Comparison of ENCODE assay signal across 12 cellular contexts in genomic region chr11:67405196-67405567, GRCh38. TPM values are rescaled to one million over a fixed set of nuclear protein-coding genes. Genes with fewer than 3 reads are reported as not detected.
DNase-seq lines count a peak whose midpoint lies in the region; ATAC-seq and TF ChIP-seq lines count a peak whose summit lies in the region.
"Had no signal": no experiment of that assay in that cellular context is flagged by ENCODE, and none has a peak within 500 bp of the region (broad histone marks: within the 10 kb centered on the region; RNA-seq: fewer than 3 reads in every experiment).

No MANE protein-coding gene starts in this region.

- H3K4me1 Mint-ChIP-seq in activated T-cell treated with anti-CD3 and anti-CD28 coated beads, Interleukin-2, amount 50 U/mL, for 4 hours (ENCODE audit: low read depth), result peaks cover 78% of the 10 kb centered on the region

- peak overlapping the region; percentile 88 for H3K4me3 Mint-ChIP-seq in activated T-cell treated with anti-CD3 and anti-CD28 coated beads, Interleukin-2, amount 50 U/mL, for 4 hours

- H3K27me3 Mint-ChIP-seq in activated T-cell treated with anti-CD3 and anti-CD28 coated beads, Interleukin-2, amount 50 U/mL, for 4 hours (ENCODE audit: low read depth), result no peaks in the 10 kb centered on the region

- H3K4me1 ChIP-seq in liver (ENCODE audit: control insufficient read depth in 4 of 4, insufficient read depth in 4 of 4, low read length in 3 of 4), result peaks cover 9 to 20% (median 15%) of the 10 kb centered on the region in 4 donors
- H3K4me1 ChIP-seq in upper lobe of left lung, result peaks cover 27 to 59% (median 44%) of the 10 kb centered on the region in 4 donors
- H3K4me1 ChIP-seq in tibial artery, result peaks cover 0 to 24% (median 12%) of the 10 kb centered on the region in 4 donors

- TF ChIP-seq POLR2A in upper lobe of left lung (IDR thresholded peaks at IDR 0.05), result no peak

- peak overlapping the region; percentile 20 to 59 for H3K27ac ChIP-seq in liver (ENCODE audit: low read depth in 1 of 2, low read length in 2 of 2)
- H3K27ac ChIP-seq in upper lobe of left lung, result peak overlapping the region in 2 of 4 donors; percentile 79 to 95
- H3K27ac ChIP-seq in tibial artery, result no peak overlapping the region

- peak; percentile 45 to 50 for DNase-seq in stimulated activated CD4-positive, alpha-beta T cell treated with anti-CD3 and anti-CD28 coated beads, Interleukin-2, amount 100 ng/mL, for 24 hours
- no peak for DNase-seq in stimulated activated CD4-positive, alpha-beta T cell treated with anti-CD3 and anti-CD28 coated beads, Interleukin-2, amount 100 ng/mL, for 48 hours
- peak; percentile 7 for DNase-seq in activated T-cell treated with anti-CD3 and anti-CD28 coated beads, Interleukin-2, amount 50 U/mL, for 4 hours
- DNase-seq in upper lobe of left lung (peak in 1 of 2 donors; percentile 73), tibial artery (no peak), NCI-H1417 treated with DMSO at 0.1 percent for 48 hours (lab: John Stamatoyannopoulos, UW) (no peak)
- DNase-seq: EL had no signal

- H3K27me3 ChIP-seq in liver (ENCODE audit: control insufficient read depth in 4 of 4, insufficient read depth in 4 of 4, low read length in 3 of 4) (no peaks in the 10 kb centered on the region), upper lobe of left lung (no peaks in the 10 kb centered on the region), tibial artery (peaks cover 0 to 65% of the 10 kb centered on the region in 2 donors)

- intact Hi-C loops in tibial artery (cut with DNase I; ENCODE audit: low total_unique reads), result no loop called here

- TF ChIP-seq RAD21 in liver (IDR thresholded peaks at IDR 0.05), result no peak

- H3K36me3 Mint-ChIP-seq in activated T-cell treated with anti-CD3 and anti-CD28 coated beads, Interleukin-2, amount 50 U/mL, for 4 hours (ENCODE audit: insufficient read depth), result peaks cover 5% of the 10 kb centered on the region

- H3K9me3 ChIP-seq in liver (ENCODE audit: control insufficient read depth in 4 of 4, low read length in 3 of 4) (no peaks in the 10 kb centered on the region), upper lobe of left lung (no peaks in the 10 kb centered on the region), tibial artery (no peaks in the 10 kb centered on the region)

- TF ChIP-seq CTCF in liver (IDR thresholded peaks at IDR 0.05; ENCODE audit: low read depth, low read length, missing input control) (no peak), upper lobe of left lung (IDR thresholded peaks at IDR 0.05) (no peak), tibial artery (IDR thresholded peaks at IDR 0.05) (no peak)

- H3K9me3 Mint-ChIP-seq in activated T-cell treated with anti-CD3 and anti-CD28 coated beads, Interleukin-2, amount 50 U/mL, for 4 hours, result no peaks in the 10 kb centered on the region
- H3K9me3 Mint-ChIP-seq: nephron had no signal

- TF ChIP-seq EP300 in upper lobe of left lung (IDR thresholded peaks at IDR 0.05), result no peak

- WGBS in liver, result 88% methylated on average over 6 of the region's 6 CpGs
- WGBS in upper lobe of left lung, 2 donors, result 87% methylated on average over 6 of the region's 6 CpGs; no CpG with 5 or more reads in 1 of the 2 donors

- H3K36me3 ChIP-seq in liver (ENCODE audit: control insufficient read depth in 4 of 4, insufficient read depth in 3 of 4, low read depth in 1 of 4, low read length in 3 of 4), result no peaks in the 10 kb centered on the region
- peaks cover 0 to 4% (median 0%) of the 10 kb centered on the region in 4 donors for H3K36me3 ChIP-seq in upper lobe of left lung
- no peaks in the 10 kb centered on the region for H3K36me3 ChIP-seq in tibial artery

- H3K4me3 ChIP-seq in liver (ENCODE audit: low read depth in 1 of 3, low read length in 3 of 3) (no peak overlapping the region), upper lobe of left lung (peak overlapping the region in 3 of 4 donors; percentile 32 to 51 (median 47)), tibial artery (no peak overlapping the region)

- no peak overlapping the region for H3K9ac ChIP-seq in liver (ENCODE audit: low read depth in 1 of 2, low read length in 2 of 2)

- ATAC-seq in activated T-cell treated with anti-CD3 and anti-CD28 coated beads, Interleukin-2, amount 50 U/mL, for 4 hours, result no peak
- ATAC-seq in upper lobe of left lung (ENCODE audit: low FRiP score in 2 of 2), result no peak
- no peak for ATAC-seq in GM21825 (IDR thresholded peaks at IDR 0.05; ENCODE audit: unreplicated experiment)

TF ChIP-seq in liver, 16 proteins besides CTCF, POLR2A, EP300 and RAD21:
- no peak for TF ChIP-seq JUND (IDR thresholded peaks at IDR 0.05)
- TF ChIP-seq ATF3 (IDR thresholded peaks at IDR 0.05), result no peak
- TF ChIP-seq YY1 (IDR thresholded peaks at IDR 0.05), result no peak
- no peak for TF ChIP-seq GABPA (IDR thresholded peaks at IDR 0.05 in 1 of 2, conservative IDR thresholded peaks at IDR 0.05 in 1 of 2)
- TF ChIP-seq HNF4A (conservative IDR thresholded peaks at IDR 0.05), result no peak
- no peak for TF ChIP-seq NR2F2 (IDR thresholded peaks at IDR 0.05)
- TF ChIP-seq REST (IDR thresholded peaks at IDR 0.05), result no peak
- no peak for TF ChIP-seq TAF1 (conservative IDR thresholded peaks at IDR 0.05)
- no peak for TF ChIP-seq ZBTB33 (IDR thresholded peaks at IDR 0.05)
- TF ChIP-seq EGR1 (IDR thresholded peaks at IDR 0.05; ENCODE audit: low read depth in 2 of 2), result no peak

RNA-seq across cellular contexts. Expression of gene TBC1D10C, which starts 1.3 kb away (rescaled TPM):
- total RNA-seq in activated T-cell treated with anti-CD3 and anti-CD28 coated beads, Interleukin-2, amount 50 U/mL, for 4 hours, result 10 to 100 TPM; 63.5 to 90.1 (median 68.5) TPM
- total RNA-seq in liver (1 to 10 TPM; 2.3 to 4.4 TPM), upper lobe of left lung (10 to 100 TPM in 5 of 6 donors, 1 to 10 TPM in 1; 8.4 to 45.3 (median 32.7) TPM)
- 1 to 10 TPM; 1.1 to 1.6 TPM for polyA plus RNA-seq in liver
- total RNA-seq: frontal cortex, LHCN-M2 had no signal

RNA-seq across cellular contexts. Expression of gene PPP1CA, which starts 3.5 kb away (rescaled TPM):
- total RNA-seq in activated T-cell treated with anti-CD3 and anti-CD28 coated beads, Interleukin-2, amount 50 U/mL, for 4 hours, result 100 to 1,000 TPM; 262 to 265 (median 264) TPM
- 10 to 100 TPM; 62.4 to 92.9 TPM for total RNA-seq in liver
- 10 to 100 TPM; 74.2 to 77.6 TPM for polyA plus RNA-seq in liver
- total RNA-seq in upper lobe of left lung, result 100 to 1,000 TPM in 3 of 6 donors, 10 to 100 TPM in 3; 83.8 to 191 (median 135) TPM

RNA-seq across cellular contexts. Expression of gene CARNS1, which starts 10.3 kb away (rescaled TPM):
- 1 to 10 TPM; 1.4 to 2.2 (median 1.5) TPM for total RNA-seq in activated T-cell treated with anti-CD3 and anti-CD28 coated beads, Interleukin-2, amount 50 U/mL, for 4 hours
- total RNA-seq in liver (under 1 TPM; 0.05 to 0.08 TPM), upper lobe of left lung (1 to 10 TPM in 2 of 6 donors, under 1 TPM in 4; 0.49 to 4.2 (median 0.89) TPM)
- polyA plus RNA-seq in liver, result under 1 TPM; 0.12 to 0.19 TPM

RNA-seq across cellular contexts. Expression of gene RAD9A, which starts 13.4 kb away (rescaled TPM):
- total RNA-seq in activated T-cell treated with anti-CD3 and anti-CD28 coated beads, Interleukin-2, amount 50 U/mL, for 4 hours, result 10 to 100 TPM; 36.2 to 40.0 (median 36.2) TPM
- 1 to 10 TPM; 5.9 to 8.6 TPM for total RNA-seq in liver
- 1 to 10 TPM; 4.5 to 5.4 TPM for polyA plus RNA-seq in liver
- 100 to 1,000 TPM in 1 of 6 donors, 10 to 100 TPM in 5; 20.4 to 115 (median 28.2) TPM for total RNA-seq in upper lobe of left lung

RNA-seq across cellular contexts. Expression of gene RPS6KB2, which starts 23.1 kb away (rescaled TPM):
- total RNA-seq in activated T-cell treated with anti-CD3 and anti-CD28 coated beads, Interleukin-2, amount 50 U/mL, for 4 hours, result 10 to 100 TPM; 90.3 to 97.2 (median 92.7) TPM
- total RNA-seq in liver, result 10 to 100 TPM; 42.2 to 49.6 TPM
- 10 to 100 TPM; 31.5 to 33.2 TPM for polyA plus RNA-seq in liver
- total RNA-seq in upper lobe of left lung, result 10 to 100 TPM; 35.2 to 94.3 (median 50.4) TPM

Comparison
In these comparisons a context has a peak if more than half of its experiments do, and no peak if none do; other contexts are left out.
1. DNase-seq: peak in stimulated activated CD4-positive, alpha-beta T cell treated with anti-CD3 and anti-CD28 coated beads, Interleukin-2, amount 100 ng/mL, for 24 hours (2 of 2) and activated T-cell treated with anti-CD3 and anti-CD28 coated beads, Interleukin-2, amount 50 U/mL, for 4 hours (single experiment); none in stimulated activated CD4-positive, alpha-beta T cell treated with anti-CD3 and anti-CD28 coated beads, Interleukin-2, amount 100 ng/mL, for 48 hours (0 of 2), tibial artery (0 of 2) and NCI-H1417 treated with DMSO at 0.1 percent for 48 hours (single experiment).
2. H3K27ac ChIP-seq: peak in liver (2 of 2); none in tibial artery (0 of 2).
3. H3K4me3 ChIP-seq: peak in upper lobe of left lung (3 of 4); none in liver (0 of 3) and tibial artery (0 of 2).